Comparison of ENCODE assay signal across 8 cellular contexts in the genomic region with DNA sequence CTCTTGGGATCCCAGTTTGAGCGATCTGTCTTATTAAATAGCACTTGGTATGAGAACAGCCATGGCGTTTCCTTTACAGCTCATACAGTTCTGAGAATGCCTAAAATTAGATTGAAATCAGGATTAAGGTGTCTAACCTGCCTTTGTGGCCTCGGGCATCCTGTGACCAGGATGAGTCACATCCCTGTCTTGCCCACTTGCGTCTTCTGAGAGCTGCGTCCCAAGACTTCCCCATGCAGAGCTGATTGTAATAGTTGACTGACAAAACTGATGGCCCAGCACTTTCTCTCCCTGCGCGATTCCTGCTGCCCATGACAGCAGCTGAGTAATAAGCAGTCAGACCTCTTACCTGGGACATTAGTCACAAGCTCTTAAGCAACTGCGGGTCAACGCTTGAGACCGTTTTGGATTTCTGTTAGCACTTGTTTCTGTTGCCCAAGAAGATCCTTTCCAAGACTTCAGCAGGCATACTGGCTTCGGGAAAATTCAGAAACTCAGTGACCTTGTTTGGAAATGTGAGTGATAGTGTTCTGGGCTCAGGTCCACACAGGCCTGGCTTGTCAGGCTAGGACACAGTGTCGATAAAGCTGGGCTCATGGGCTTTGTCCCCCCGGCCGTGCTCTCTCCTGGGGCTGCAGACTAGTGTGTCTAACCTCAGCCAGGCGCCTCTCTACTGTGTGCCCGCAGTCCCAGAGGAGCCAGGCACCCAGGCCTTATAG.
DNase-seq lines count a peak whose midpoint lies in the region; ATAC-seq and TF ChIP-seq lines count a peak whose summit lies in the region.

No MANE protein-coding gene starts in this region.

- peak overlapping the region; percentile 6 for H3K4me3 Mint-ChIP-seq in activated CD4-positive, alpha-beta T cell treated with anti-CD3 and anti-CD28 coated beads for 36 hours

- H3K27me3 ChIP-seq in neutrophil = no peaks in the 10 kb centered on the region
- no peaks in the 10 kb centered on the region for H3K27me3 ChIP-seq in uterus

- no peak for TF ChIP-seq POLR2A in uterus (IDR thresholded peaks at IDR 0.05)

- intact Hi-C loops in activated CD4-positive, alpha-beta T cell treated with anti-CD3 and anti-CD28 coated beads for 36 hours (cut with DNase I, micrococcal nuclease) = loop anchor here (1.0 to 5.0 kb wide), 11 partner anchors 14 to 198 kb away; no protein-coding TSS in a partner anchor
- intact Hi-C loops in uterus (cut with DNase I; ENCODE audit: low total_unique reads) = no loop called here

- POLR2A ChIA-PET in activated CD4-positive, alpha-beta T cell treated with anti-CD3 and anti-CD28 coated beads for 36 hours (lab: Charles Lee) = interaction anchor here (0.6 to 3.0 kb wide), 9 partner anchors 12 to 463 kb away, joined by 3 to 23 read pairs (median 4); no protein-coding TSS in a partner anchor

- TF ChIP-seq CTCF in neutrophil (IDR thresholded peaks at IDR 0.05) (no peak), uterus (IDR thresholded peaks at IDR 0.05) (no peak)

- peaks cover 5% of the 10 kb centered on the region for H3K9me3 Mint-ChIP-seq in activated CD4-positive, alpha-beta T cell treated with anti-CD3 and anti-CD28 coated beads for 36 hours (ENCODE audit: low read depth)

- H3K4me1 Mint-ChIP-seq in activated CD4-positive, alpha-beta T cell treated with anti-CD3 and anti-CD28 coated beads for 36 hours = peaks cover 87% of the 10 kb centered on the region

- ATAC-seq in GM19043 (IDR thresholded peaks at IDR 0.05; ENCODE audit: low read depth, unreplicated experiment) = peak; percentile 86
- ATAC-seq in HG03432 (IDR thresholded peaks at IDR 0.05; ENCODE audit: unreplicated experiment) = peak; percentile 94
- peak; percentile 84 for ATAC-seq in activated CD4-positive, alpha-beta T cell treated with anti-CD3 and anti-CD28 coated beads for 36 hours

- peaks cover 54% of the 10 kb centered on the region for H3K36me3 Mint-ChIP-seq in activated CD4-positive, alpha-beta T cell treated with anti-CD3 and anti-CD28 coated beads for 36 hours (ENCODE audit: low read depth)

- DNase-seq in A172 (ENCODE audit: low spot score) (peak; percentile 87), dermis blood vessel endothelial cell (peak; percentile 92), uterus (peak in 1 of 2 donors; percentile 50), mesenteric fat pad (ENCODE audit: low spot score) (no peak)
- peak; percentile 86 for DNase-seq in activated CD4-positive, alpha-beta T cell treated with anti-CD3 and anti-CD28 coated beads for 36 hours

- H3K27ac ChIP-seq in neutrophil (peak overlapping the region; percentile 66), uterus (peak overlapping the region; percentile 47 to 61)

- H3K27me3 Mint-ChIP-seq in activated CD4-positive, alpha-beta T cell treated with anti-CD3 and anti-CD28 coated beads for 36 hours = no peaks in the 10 kb centered on the region

- H3K36me3 ChIP-seq in neutrophil = no peaks in the 10 kb centered on the region
- H3K36me3 ChIP-seq in uterus = no peaks in the 10 kb centered on the region

- peaks cover 21% of the 10 kb centered on the region in 2 experiments for H3K4me1 ChIP-seq in neutrophil (ENCODE audit: control insufficient read depth in 1 of 2, insufficient read depth in 1 of 2, low read depth in 1 of 2, low read length in 1 of 2)
- no peaks in the 10 kb centered on the region for H3K4me1 ChIP-seq in uterus

- CTCF ChIA-PET in activated CD4-positive, alpha-beta T cell treated with anti-CD3 and anti-CD28 coated beads for 36 hours (lab: Charles Lee) = interaction anchor here (0.7 to 3.8 kb wide), 12 partner anchors 8 to 194 kb away, joined by 3 to 24 read pairs (median 4); no protein-coding TSS in a partner anchor

- peak overlapping the region; percentile 86 for H3K27ac Mint-ChIP-seq in activated CD4-positive, alpha-beta T cell treated with anti-CD3 and anti-CD28 coated beads for 36 hours

- no peaks in the 10 kb centered on the region for H3K9me3 ChIP-seq in neutrophil
- H3K9me3 ChIP-seq in uterus = no peaks in the 10 kb centered on the region

- no peak overlapping the region for H3K4me3 ChIP-seq in neutrophil (ENCODE audit: low read depth in 1 of 2, low read length in 1 of 2)
- no peak overlapping the region for H3K4me3 ChIP-seq in uterus
